Comparison of ENCODE assay signal across 8 cellular contexts in the genomic region with DNA sequence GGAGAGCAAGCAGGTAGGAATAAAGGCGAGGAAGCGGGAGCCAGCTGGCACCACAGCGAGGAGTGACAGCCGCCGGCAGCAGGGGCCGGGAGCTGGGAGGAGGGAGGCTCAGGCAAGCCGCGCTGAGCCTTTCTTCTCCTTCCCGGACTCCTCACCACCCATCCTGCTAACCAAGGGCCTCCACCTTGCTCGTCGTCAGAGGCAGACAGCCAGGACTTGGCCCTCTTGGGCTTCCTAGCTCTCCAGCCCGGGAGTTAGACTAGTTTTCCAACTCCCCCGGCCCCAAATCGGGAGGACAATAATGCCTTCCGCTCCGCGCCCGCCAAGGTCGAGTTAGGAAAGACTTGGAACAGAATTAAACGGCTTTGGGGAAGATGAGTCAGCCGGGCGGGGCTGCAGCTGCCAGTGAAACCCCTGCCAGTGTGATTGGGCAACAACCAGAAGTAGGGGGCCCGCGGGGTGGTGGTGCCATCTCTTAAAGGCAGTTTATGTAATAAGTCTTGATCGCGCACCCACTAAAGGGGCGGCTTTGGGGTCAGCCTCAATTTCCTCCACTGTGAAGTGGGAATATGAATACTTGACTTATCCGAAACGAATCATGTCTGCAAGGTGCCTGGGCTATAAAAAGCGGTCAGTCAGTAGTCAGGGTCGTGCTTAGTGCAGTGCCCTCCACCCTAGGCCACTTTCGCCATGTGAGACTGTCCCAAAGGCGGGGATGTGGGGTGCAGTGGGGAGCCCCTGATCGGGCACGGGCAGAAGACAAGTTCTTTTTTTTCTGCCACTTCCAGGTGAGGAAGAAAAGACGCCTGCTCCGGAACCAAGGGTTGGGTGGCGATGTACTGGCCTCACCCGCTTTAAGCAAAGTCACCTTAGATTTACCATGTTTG. TPM values are rescaled to one million over a fixed set of nuclear protein-coding genes. Genes with fewer than 3 reads are reported as not detected.
DNase-seq lines count a peak whose midpoint lies in the region; ATAC-seq and TF ChIP-seq lines count a peak whose summit lies in the region.

No MANE protein-coding gene starts in this region.

- CTCF ChIA-PET in GM10248 (lab: Yijun Ruan, JAX): interaction anchor here (0.9 to 1.2 kb wide), 2 partner anchors 123 to 128 kb away, joined by 3 to 4 read pairs; no protein-coding TSS in a partner anchor

- H3K36me3 Mint-ChIP-seq in activated T-cell treated with anti-CD3 and anti-CD28 coated beads, Interleukin-2, amount 50 U/mL, for 24 hours (ENCODE audit: low read depth): no peaks in the 10 kb centered on the region

- no peak overlapping the region for H3K27ac ChIP-seq in neural cell (ENCODE audit: low read length)

- TF ChIP-seq EP300 in neural cell (conservative IDR thresholded peaks at IDR 0.05; ENCODE audit: poor library complexity, severe bottlenecking): no peak

- POLR2A ChIA-PET in GM10248 (lab: Yijun Ruan, JAX): no interaction called here

- TF ChIP-seq RAD21 in neural cell (conservative IDR thresholded peaks at IDR 0.05): no peak

- H3K4me2 ChIP-seq in neural cell (ENCODE audit: low read length): no peak overlapping the region

- H3K4me1 Mint-ChIP-seq in activated T-cell treated with anti-CD3 and anti-CD28 coated beads, Interleukin-2, amount 50 U/mL, for 24 hours (ENCODE audit: low read depth): peaks cover 36% of the 10 kb centered on the region

- H3K4me3 ChIP-seq in neural cell (ENCODE audit: low read length): peak overlapping the region; percentile 59

- in situ Hi-C loops in G401 (cut with HindIII; ENCODE audit: low sequenced_read_pairs): no loop called here

- H3K79me2 ChIP-seq in neural cell (replicated peaks; ENCODE audit: insufficient read depth, low read length): no peaks in the 10 kb centered on the region

- no peak overlapping the region for H3K27ac Mint-ChIP-seq in activated T-cell treated with anti-CD3 and anti-CD28 coated beads, Interleukin-2, amount 50 U/mL, for 24 hours

- DNase-seq in G401 (ENCODE audit: low spot score) (peak; percentile 74), NCI-H1436 treated with DMSO at 0.1 percent for 48 hours (lab: John Stamatoyannopoulos, UW) (peak; percentile 5), fibroblast of peridontal ligament (ENCODE audit: extremely low read depth) (peak; percentile 62), NCI-H2081 treated with DMSO at 0.1 percent for 48 hours (lab: John Stamatoyannopoulos, UW) (no peak), GM10248 (ENCODE audit: extremely low spot score) (no peak)
- peak; percentile 52 for DNase-seq in activated T-cell treated with anti-CD3 and anti-CD28 coated beads, Interleukin-2, amount 50 U/mL, for 24 hours

- no peaks in the 10 kb centered on the region for H4K20me1 ChIP-seq in neural cell (ENCODE audit: insufficient read depth)

- no peaks in the 10 kb centered on the region for H3K9me2 ChIP-seq in neural cell (ENCODE audit: insufficient read depth, low read length)

- H3K27me3 ChIP-seq in neural cell (ENCODE audit: insufficient read depth, low read depth, low read length): no peaks in the 10 kb centered on the region

- no peaks in the 10 kb centered on the region for H3F3A ChIP-seq in neural cell (ENCODE audit: insufficient read depth, low read length, poor library complexity, severe bottlenecking)

- H3K9ac ChIP-seq in neural cell (ENCODE audit: low read length): no peak overlapping the region

- peaks cover 44% of the 10 kb centered on the region for H3K27me3 Mint-ChIP-seq in activated T-cell treated with anti-CD3 and anti-CD28 coated beads, Interleukin-2, amount 50 U/mL, for 24 hours

- no peak overlapping the region for H2AFZ ChIP-seq in neural cell (ENCODE audit: low read depth, low read length)

- TF ChIP-seq CTCF in neural cell (IDR thresholded peaks at IDR 0.05; ENCODE audit: poor library complexity, severe bottlenecking) (no peak), GM10248 (IDR thresholded peaks at IDR 0.05; ENCODE audit: control extremely low read depth, extremely low read depth, low read depth, missing control alignments) (no peak)

- H3K9me3 ChIP-seq in neural cell (ENCODE audit: low read length): no peaks in the 10 kb centered on the region

- H3K36me3 ChIP-seq in neural cell (ENCODE audit: insufficient read depth, low read length): no peaks in the 10 kb centered on the region

- H3K4me3 Mint-ChIP-seq in activated T-cell treated with anti-CD3 and anti-CD28 coated beads, Interleukin-2, amount 50 U/mL, for 24 hours: peak overlapping the region; percentile 78

- no peaks in the 10 kb centered on the region for H3K9me3 Mint-ChIP-seq in activated T-cell treated with anti-CD3 and anti-CD28 coated beads, Interleukin-2, amount 50 U/mL, for 24 hours

- no peak for ATAC-seq in HG03139 (IDR thresholded peaks at IDR 0.05; ENCODE audit: unreplicated experiment)

TF ChIP-seq in neural cell, 6 proteins besides CTCF, POLR2A, EP300 and RAD21:
- TF ChIP-seq EZH2 (IDR thresholded peaks at IDR 0.05; ENCODE audit: borderline replicate concordance, insufficient read depth, low read length, poor library complexity, severe bottlenecking): no peak
- TF ChIP-seq SMC3 (conservative IDR thresholded peaks at IDR 0.05; ENCODE audit: poor library complexity): no peak
- TF ChIP-seq MXI1 (conservative IDR thresholded peaks at IDR 0.05; ENCODE audit: poor library complexity, severe bottlenecking): no peak
- no peak for TF ChIP-seq POLR2AphosphoS5 (IDR thresholded peaks at IDR 0.05)
- TF ChIP-seq, protein P1, sequence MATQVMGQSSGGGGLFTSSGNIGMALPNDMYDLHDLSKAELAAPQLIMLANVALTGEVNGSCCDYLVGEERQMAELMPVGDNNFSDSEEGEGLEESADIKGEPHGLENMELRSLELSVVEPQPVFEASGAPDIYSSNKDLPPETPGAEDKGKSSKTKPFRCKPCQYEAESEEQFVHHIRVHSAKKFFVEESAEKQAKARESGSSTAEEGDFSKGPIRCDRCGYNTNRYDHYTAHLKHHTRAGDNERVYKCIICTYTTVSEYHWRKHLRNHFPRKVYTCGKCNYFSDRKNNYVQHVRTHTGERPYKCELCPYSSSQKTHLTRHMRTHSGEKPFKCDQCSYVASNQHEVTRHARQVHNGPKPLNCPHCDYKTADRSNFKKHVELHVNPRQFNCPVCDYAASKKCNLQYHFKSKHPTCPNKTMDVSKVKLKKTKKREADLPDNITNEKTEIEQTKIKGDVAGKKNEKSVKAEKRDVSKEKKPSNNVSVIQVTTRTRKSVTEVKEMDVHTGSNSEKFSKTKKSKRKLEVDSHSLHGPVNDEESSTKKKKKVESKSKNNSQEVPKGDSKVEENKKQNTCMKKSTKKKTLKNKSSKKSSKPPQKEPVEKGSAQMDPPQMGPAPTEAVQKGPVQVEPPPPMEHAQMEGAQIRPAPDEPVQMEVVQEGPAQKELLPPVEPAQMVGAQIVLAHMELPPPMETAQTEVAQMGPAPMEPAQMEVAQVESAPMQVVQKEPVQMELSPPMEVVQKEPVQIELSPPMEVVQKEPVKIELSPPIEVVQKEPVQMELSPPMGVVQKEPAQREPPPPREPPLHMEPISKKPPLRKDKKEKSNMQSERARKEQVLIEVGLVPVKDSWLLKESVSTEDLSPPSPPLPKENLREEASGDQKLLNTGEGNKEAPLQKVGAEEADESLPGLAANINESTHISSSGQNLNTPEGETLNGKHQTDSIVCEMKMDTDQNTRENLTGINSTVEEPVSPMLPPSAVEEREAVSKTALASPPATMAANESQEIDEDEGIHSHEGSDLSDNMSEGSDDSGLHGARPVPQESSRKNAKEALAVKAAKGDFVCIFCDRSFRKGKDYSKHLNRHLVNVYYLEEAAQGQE (IDR thresholded peaks at IDR 0.05; ENCODE audit: borderline replicate concordance): no peak
- TF ChIP-seq TAF1 (IDR thresholded peaks at IDR 0.05; ENCODE audit: low read depth): no peak

RNA-seq across cellular contexts. Expression of a gene that starts 6.7 kb away (rescaled TPM):
- total RNA-seq in G401 (2014; rRNA removed; shearing (Covaris generic)): 190 and 203 TPM in 2 replicates
- 111 and 112 TPM in 2 replicates for polyA plus RNA-seq in neural cell
- 43.5 and 52.8 TPM in 2 replicates for polyA minus RNA-seq in neural cell

RNA-seq across cellular contexts. Expression of a gene that starts 18.2 kb away (rescaled TPM):
- 1.4 and 3.5 TPM in 2 replicates for total RNA-seq in G401 (2014; rRNA removed; shearing (Covaris generic))
- polyA plus RNA-seq in neural cell: 0.84 and 2.2 TPM in 2 replicates
- polyA minus RNA-seq in neural cell: 0.69 and 1.2 TPM in 2 replicates

RNA-seq across cellular contexts. Expression of a gene that starts 18.4 kb away (rescaled TPM):
- 5.7 and 24.8 TPM in 2 replicates for total RNA-seq in G401 (2014; rRNA removed; shearing (Covaris generic))
- polyA plus RNA-seq in neural cell: 11.4 and 12.2 TPM in 2 replicates
- polyA minus RNA-seq in neural cell: 35.8 and 46.3 TPM in 2 replicates

Comparison
In these comparisons a context has a peak if more than half of its experiments do, and no peak if none do; other contexts are left out.
1. DNase-seq: peak in G401 (single experiment), NCI-H1436 treated with DMSO at 0.1 percent for 48 hours (single experiment), activated T-cell treated with anti-CD3 and anti-CD28 coated beads, Interleukin-2, amount 50 U/mL, for 24 hours (single experiment) and fibroblast of peridontal ligament (single experiment); none in NCI-H2081 treated with DMSO at 0.1 percent for 48 hours (single experiment) and GM10248 (single experiment).